In genomic region chr15:89017370-89018066, GRCh38 we compare ENCODE assay signal across 8 cellular contexts.
A peak's percentile ranks its signal among the peaks of the same experiment; 100 is the strongest.
DNase-seq lines count a peak whose midpoint lies in the region; ATAC-seq and TF ChIP-seq lines count a peak whose summit lies in the region.

No MANE protein-coding gene starts in this region.

- H3K27ac ChIP-seq in coronary artery = peak overlapping the region; percentile 92 to 94

- no peaks in the 10 kb centered on the region for H3K36me3 Mint-ChIP-seq in activated CD4-positive, alpha-beta T cell treated with anti-CD3 and anti-CD28 coated beads, Interleukin-2, amount 10 ng/mL, durations not matched to agents 24 days and 14 days (ENCODE audit: low read depth)

- H3K27ac Mint-ChIP-seq in activated CD4-positive, alpha-beta T cell treated with anti-CD3 and anti-CD28 coated beads, Interleukin-2, amount 10 ng/mL, durations not matched to agents 24 days and 14 days = no peak overlapping the region

- TF ChIP-seq CTCF in GM10248 (IDR thresholded peaks at IDR 0.05; ENCODE audit: control extremely low read depth, extremely low read depth, low read depth, missing control alignments) (peak; percentile 72), coronary artery (IDR thresholded peaks at IDR 0.05) (peak; percentile 68)

- POLR2A ChIA-PET in GM10248 (lab: Yijun Ruan, JAX) = no interaction called here

- H3K9me3 Mint-ChIP-seq in activated CD4-positive, alpha-beta T cell treated with anti-CD3 and anti-CD28 coated beads, Interleukin-2, amount 10 ng/mL, durations not matched to agents 24 days and 14 days = peaks cover 4% of the 10 kb centered on the region

- peaks cover 19% of the 10 kb centered on the region for H3K4me1 Mint-ChIP-seq in activated CD4-positive, alpha-beta T cell treated with anti-CD3 and anti-CD28 coated beads, Interleukin-2, amount 10 ng/mL, durations not matched to agents 24 days and 14 days

- H3K4me3 ChIP-seq in coronary artery = peak overlapping the region; percentile 65

- H3K4me3 Mint-ChIP-seq in activated CD4-positive, alpha-beta T cell treated with anti-CD3 and anti-CD28 coated beads, Interleukin-2, amount 10 ng/mL, durations not matched to agents 24 days and 14 days = peak overlapping the region; percentile 74

- intact Hi-C loops in activated CD4-positive, alpha-beta T cell treated with anti-CD3 and anti-CD28 coated beads, Interleukin-2, amount 10 ng/mL, durations not matched to agents 24 days and 14 days (cut with micrococcal nuclease) = loop anchor here (1.0 kb wide), 2 partner anchors 113 to 123 kb away; no protein-coding TSS in a partner anchor

- DNase-seq in GM10248 (ENCODE audit: extremely low spot score) = peak; percentile 73
- DNase-seq in NCI-H460 (ENCODE audit: extremely low read depth, low read depth) = peak; percentile 87
- peak; percentile 95 for DNase-seq in activated CD4-positive, alpha-beta T cell treated with anti-CD3 and anti-CD28 coated beads, Interleukin-2, amount 10 ng/mL, durations not matched to agents 24 days and 14 days
- peak; percentile 95 for DNase-seq in coronary artery (ENCODE audit: low spot score)
- peak; percentile 64 for DNase-seq in left lobe of liver (ENCODE audit: low spot score)
- peak; percentile 84 for DNase-seq in stimulated activated CD4-positive, alpha-beta T cell treated with anti-CD3 and anti-CD28 coated beads, Interleukin-1b, Interleukin-23, amount 100 ng/mL, for 48 hours
- no peak for DNase-seq in cortex of kidney (lab: John Stamatoyannopoulos, UW)

- H3K27me3 Mint-ChIP-seq in activated CD4-positive, alpha-beta T cell treated with anti-CD3 and anti-CD28 coated beads, Interleukin-2, amount 10 ng/mL, durations not matched to agents 24 days and 14 days = peaks cover 35% of the 10 kb centered on the region

- peak; percentile 63 for ATAC-seq in HG03066 (IDR thresholded peaks at IDR 0.05; ENCODE audit: low read depth, unreplicated experiment)
- ATAC-seq in left lobe of liver = peak; percentile 95

- CTCF ChIA-PET in GM10248 (lab: Yijun Ruan, JAX) = interaction anchor here (0.6 to 2.9 kb wide), 5 partner anchors 14 to 393 kb away, joined by 3 to 29 read pairs (median 3); no protein-coding TSS in a partner anchor
